Comparison of ENCODE assay signal across 17 cellular contexts in genomic region chr1:154778280-154778679, GRCh38.
"Had no signal": no experiment of that assay in that cellular context is flagged by ENCODE, and none has a peak within 500 bp of the region (broad histone marks: within the 10 kb centered on the region; RNA-seq: fewer than 3 reads in every experiment).

No MANE protein-coding gene starts in this region.

- DNase-seq: cortex of kidney; effector memory CD8-positive, alpha-beta T cell; hypothalamus; left lung; mesendoderm; midbrain; naive thymus-derived CD4-positive, alpha-beta T cell; right lobe of liver; stimulated activated CD4-positive, alpha-beta T cell treated with anti-CD3 and anti-CD28 coated beads, Interleukin-4, amount 100 ng/mL, for 4 hours; stimulated activated naive CD8-positive, alpha-beta T cell treated with anti-CD3 and anti-CD28 coated beads, Interleukin-15, Interleukin-2, amounts not matched to agents 100 U/mL and 50 U/mL, for 24 hours; substantia nigra; upper lobe of left lung had no signal

- H3K36me3 ChIP-seq: left lung, neural progenitor cell, right lobe of liver, spleen, thoracic aorta, tibial nerve, upper lobe of left lung had no signal

- H3K9me3 ChIP-seq: right lobe of liver had no signal

- H3K4me3 ChIP-seq: left lung, neural progenitor cell, right lobe of liver, spleen, thoracic aorta, tibial nerve, upper lobe of left lung had no signal

- ATAC-seq: effector memory CD8-positive, alpha-beta T cell; left lung; naive thymus-derived CD4-positive, alpha-beta T cell; right lobe of liver; stimulated activated naive CD8-positive, alpha-beta T cell treated with anti-CD3 and anti-CD28 coated beads, Interleukin-15, Interleukin-2, amounts not matched to agents 100 U/mL and 50 U/mL, for 24 hours had no signal

- H3K27me3 ChIP-seq: left lung, neural progenitor cell, right lobe of liver, spleen, tibial nerve, upper lobe of left lung had no signal

- H3K27ac ChIP-seq: left lung, neural progenitor cell, parathyroid adenoma, right lobe of liver, spleen, thoracic aorta, tibial nerve, upper lobe of left lung had no signal
